13 cellular contexts compared by ENCODE assay signal in the genomic region with DNA sequence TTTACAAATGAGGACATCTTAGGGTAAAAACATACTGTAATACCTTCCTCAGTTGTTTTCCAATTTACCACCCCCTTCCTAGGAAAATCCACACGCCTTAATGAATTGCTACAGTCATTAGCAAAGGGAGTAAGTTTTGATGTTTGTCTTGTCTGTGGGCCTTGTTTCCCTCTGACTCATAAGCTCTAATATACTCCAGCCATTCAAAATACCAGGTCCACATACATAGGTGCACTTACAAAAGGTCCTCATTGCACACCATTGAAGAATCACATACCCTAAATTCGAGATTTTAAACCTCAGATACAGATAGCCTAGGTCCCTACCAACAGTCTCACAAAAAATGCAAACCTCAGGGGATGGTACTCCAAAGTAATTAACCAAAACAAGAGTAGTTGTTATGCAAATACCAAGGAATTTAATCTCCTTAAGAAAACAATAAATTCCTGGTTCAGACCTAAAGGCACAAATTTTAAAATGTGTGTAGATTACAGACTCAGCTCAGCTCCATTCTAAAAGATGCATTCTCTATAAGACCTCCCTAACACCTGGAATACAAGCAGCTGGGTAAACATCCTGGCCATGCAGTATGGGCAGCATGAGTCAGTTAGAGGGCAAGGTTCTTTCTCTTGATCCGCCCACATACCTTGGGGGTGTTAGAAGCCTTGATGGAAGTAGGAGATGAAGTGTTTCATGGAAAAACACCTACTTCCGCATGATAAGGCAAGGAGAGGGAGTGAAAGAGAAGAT. TPM values are rescaled to one million over a fixed set of nuclear protein-coding genes. Genes with fewer than 3 reads are reported as not detected.
A peak's percentile ranks its signal among the peaks of the same experiment; 100 is the strongest.
DNase-seq lines count a peak whose midpoint lies in the region; ATAC-seq and TF ChIP-seq lines count a peak whose summit lies in the region.
"Had no signal": no experiment of that assay in that cellular context is flagged by ENCODE, and none has a peak within 500 bp of the region (broad histone marks: within the 10 kb centered on the region; RNA-seq: fewer than 3 reads in every experiment).

No MANE protein-coding gene starts in this region.

- no peak overlapping the region for H3K27ac ChIP-seq in left ventricle myocardium inferior (replicated peaks)
- H3K27ac ChIP-seq: esophagus squamous epithelium had no signal

- H3K9me3 ChIP-seq in HAP-1 (no peaks in the 10 kb centered on the region), left ventricle myocardium inferior (replicated peaks) (no peaks in the 10 kb centered on the region)
- H3K9me3 ChIP-seq: esophagus squamous epithelium, Peyer's patch had no signal

- H3K27me3 Mint-ChIP-seq in nephron (ENCODE audit: low read depth) = no peaks in the 10 kb centered on the region
- no peaks in the 10 kb centered on the region for H3K27me3 Mint-ChIP-seq in activated T-cell treated with anti-CD3 and anti-CD28 coated beads, Interleukin-2, amount 50 U/mL, for 4 hours (ENCODE audit: low read depth)

- peak overlapping the region; percentile 73 to 96 (median 94) for H3K27ac Mint-ChIP-seq in nephron

- no peaks in the 10 kb centered on the region for H3K36me3 ChIP-seq in HAP-1 (replicated peaks)
- no peaks in the 10 kb centered on the region for H3K36me3 ChIP-seq in left ventricle myocardium inferior
- H3K36me3 ChIP-seq: esophagus squamous epithelium, Peyer's patch had no signal

- H3K4me3 ChIP-seq in HAP-1 (no peak overlapping the region), choroid plexus epithelial cell (ENCODE audit: low read depth, low read length) (no peak overlapping the region), left ventricle myocardium inferior (no peak overlapping the region)
- H3K4me3 ChIP-seq: esophagus squamous epithelium, Peyer's patch had no signal

- H3K4me3 Mint-ChIP-seq in nephron = no peak overlapping the region
- no peak overlapping the region for H3K4me3 Mint-ChIP-seq in activated T-cell treated with anti-CD3 and anti-CD28 coated beads, Interleukin-2, amount 50 U/mL, for 4 hours

- peaks cover 7% of the 10 kb centered on the region for H3K4me1 Mint-ChIP-seq in nephron
- H3K4me1 Mint-ChIP-seq in activated T-cell treated with anti-CD3 and anti-CD28 coated beads, Interleukin-2, amount 50 U/mL, for 4 hours (ENCODE audit: low read depth) = peaks cover 15% of the 10 kb centered on the region

- no peaks in the 10 kb centered on the region for H3K27me3 ChIP-seq in HAP-1 (ENCODE audit: low read depth)
- no peaks in the 10 kb centered on the region for H3K27me3 ChIP-seq in left ventricle myocardium inferior (ENCODE audit: low read depth)
- H3K27me3 ChIP-seq: esophagus squamous epithelium, Peyer's patch had no signal

- ATAC-seq in activated T-cell treated with anti-CD3 and anti-CD28 coated beads, Interleukin-2, amount 50 U/mL, for 4 hours = no peak

- no peak for TF ChIP-seq CTCF in choroid plexus epithelial cell (conservative IDR thresholded peaks at IDR 0.05; ENCODE audit: low read depth, low read length)
- TF ChIP-seq CTCF in nephron (IDR thresholded peaks at IDR 0.05; ENCODE audit: unreplicated experiment in 3 of 3) = no peak
- TF ChIP-seq CTCF in left ventricle myocardium inferior (IDR thresholded peaks at IDR 0.05; ENCODE audit: borderline replicate concordance) = no peak

- H3K36me3 Mint-ChIP-seq in nephron (ENCODE audit: low read depth) = no peaks in the 10 kb centered on the region
- no peaks in the 10 kb centered on the region for H3K36me3 Mint-ChIP-seq in activated T-cell treated with anti-CD3 and anti-CD28 coated beads, Interleukin-2, amount 50 U/mL, for 4 hours (ENCODE audit: insufficient read depth)

- in situ Hi-C loops in HAP-1 (cut with MboI; ENCODE audit: low sequenced_read_pairs) = no loop called here

- H3K4me1 ChIP-seq in HAP-1 = peaks cover 18% of the 10 kb centered on the region
- H3K4me1 ChIP-seq in left ventricle myocardium inferior = no peaks in the 10 kb centered on the region
- H3K4me1 ChIP-seq: Peyer's patch had no signal

- intact Hi-C loops in left ventricle myocardium inferior (cut with micrococcal nuclease) = no loop called here

- DNase-seq in HAP-1 (ENCODE audit: low spot score in 2 of 2) = peak; percentile 66 to 74
- peak; percentile 93 for DNase-seq in NCI-H226
- DNase-seq in choroid plexus epithelial cell (ENCODE audit: low read depth) = peak; percentile 44
- DNase-seq in foreskin melanocyte = no peak
- no peak for DNase-seq in activated T-cell treated with anti-CD3 and anti-CD28 coated beads, Interleukin-2, amount 50 U/mL, for 4 hours
- no peak for DNase-seq in left ventricle myocardium inferior
- no peak for DNase-seq in DMS 273 (lab: John Stamatoyannopoulos, UW; ENCODE audit: unreplicated experiment)
- DNase-seq: activated CD4-positive, CD25-positive, alpha-beta regulatory T cell treated with anti-CD3 and anti-CD28 coated beads, Interleukin-2, amount 50 U/mL, for 72 hours; DND-41; esophagus squamous epithelium; midbrain had no signal

- H3K9me3 Mint-ChIP-seq in nephron = no peaks in the 10 kb centered on the region
- no peaks in the 10 kb centered on the region for H3K9me3 Mint-ChIP-seq in activated T-cell treated with anti-CD3 and anti-CD28 coated beads, Interleukin-2, amount 50 U/mL, for 4 hours

RNA-seq across cellular contexts. Expression of a gene that starts 3.0 kb away (rescaled TPM):
- total RNA-seq in activated T-cell treated with anti-CD3 and anti-CD28 coated beads, Interleukin-2, amount 50 U/mL, for 4 hours = not detected
- total RNA-seq in left ventricle myocardium inferior = not detected
- total RNA-seq: Peyer's patch had no signal

RNA-seq across cellular contexts. Expression of a gene that starts 38.8 kb away (rescaled TPM):
- not detected for total RNA-seq in activated T-cell treated with anti-CD3 and anti-CD28 coated beads, Interleukin-2, amount 50 U/mL, for 4 hours
- total RNA-seq in left ventricle myocardium inferior = not detected
- total RNA-seq: Peyer's patch had no signal

RNA-seq across cellular contexts. Expression of a gene that starts 56.8 kb away (rescaled TPM):
- total RNA-seq in activated T-cell treated with anti-CD3 and anti-CD28 coated beads, Interleukin-2, amount 50 U/mL, for 4 hours = not detected
- not detected for total RNA-seq in left ventricle myocardium inferior
- total RNA-seq: Peyer's patch had no signal

Comparison
In these comparisons a context has a peak if more than half of its experiments do, and no peak if none do; other contexts are left out.
1. DNase-seq: peak in HAP-1 (2 of 2), NCI-H226 (single experiment) and choroid plexus epithelial cell (single experiment); none in foreskin melanocyte (single experiment), activated T-cell treated with anti-CD3 and anti-CD28 coated beads, Interleukin-2, amount 50 U/mL, for 4 hours (single experiment), left ventricle myocardium inferior (single experiment) and DMS 273 (single experiment).